Comparison of ENCODE assay signal across 33 cellular contexts in genomic region chr1:99674115-99674514, GRCh38. TPM values are rescaled to one million over a fixed set of nuclear protein-coding genes. Genes with fewer than 3 reads are reported as not detected.
DNase-seq lines count a peak whose midpoint lies in the region; ATAC-seq and TF ChIP-seq lines count a peak whose summit lies in the region.
"Had no signal": no experiment of that assay in that cellular context is flagged by ENCODE, and none has a peak within 500 bp of the region (broad histone marks: within the 10 kb centered on the region; RNA-seq: fewer than 3 reads in every experiment).

No MANE protein-coding gene starts in this region.

- peak overlapping the region in 3 of 5 donors; percentile 14 to 64 (median 47) for H3K27ac ChIP-seq in adrenal gland
- peak overlapping the region; percentile 88 to 97 (median 90) for H3K27ac ChIP-seq in gastrocnemius medialis
- H3K27ac ChIP-seq: body of pancreas, PC-9, thyroid gland, vagina had no signal

- H3K4me1 ChIP-seq in adrenal gland (replicated peaks in 1 of 2) (peaks cover 37 to 63% of the 10 kb centered on the region in 2 donors), gastrocnemius medialis (peaks cover 89 to 90% of the 10 kb centered on the region in 2 donors)
- H3K4me1 ChIP-seq: vagina had no signal

- intact Hi-C loops in adrenal gland (cut with DNase I) (no loop called here), gastrocnemius medialis (cut with DNase I; ENCODE audit: low total_unique reads) (no loop called here)

- peaks cover 0 to 3% of the 10 kb centered on the region in 2 donors for H3K36me3 ChIP-seq in adrenal gland (replicated peaks in 1 of 2)
- H3K36me3 ChIP-seq in gastrocnemius medialis, result peaks cover 0 to 34% of the 10 kb centered on the region in 2 donors
- H3K36me3 ChIP-seq: thyroid gland, vagina had no signal

- TF ChIP-seq POLR2A in adrenal gland (IDR thresholded peaks at IDR 0.05) (no peak), gastrocnemius medialis (IDR thresholded peaks at IDR 0.05) (no peak), GM18505 (IDR thresholded peaks at IDR 0.05; ENCODE audit: borderline replicate concordance, extremely low read depth, insufficient read depth, insufficient read length) (no peak)

- 31 to 66% (median 51%) methylated on average over 1 of the region's 1 CpG for WGBS in adrenal gland, 4 donors

- DNase-seq in NCI-H748 (lab: John Stamatoyannopoulos, UW; ENCODE audit: unreplicated experiment) (peak; percentile 50), NCI-H748 treated with DMSO at 0.1 percent for 48 hours (lab: John Stamatoyannopoulos, UW) (no peak), NCI-H1417 treated with DMSO at 0.1 percent for 48 hours (lab: John Stamatoyannopoulos, UW) (peak; percentile 86), adrenal gland (no peak), gastrocnemius medialis (no peak), DMS79 treated with DMSO at 0.1 percent for 48 hours (lab: John Stamatoyannopoulos, UW) (no peak)
- DNase-seq in stimulated activated naive CD4-positive, alpha-beta T cell treated with Interleukin-2 at 50 U/mL for 16 hours (lab: John Stamatoyannopoulos, UW), result no peak
- DNase-seq: activated CD4-positive, alpha-beta T cell treated with anti-CD3 and anti-CD28 coated beads, Interleukin-2, amount 50 U/mL, for 48 hours; activated naive CD4-positive, alpha-beta T cell treated with Interleukin-2 at 50 U/mL for 16 hours; activated T-cell treated with anti-CD3 and anti-CD28 coated beads, Interleukin-2, amount 50 U/mL, for 72 hours; body of pancreas; cerebellar nuclear complex; dermis blood vessel endothelial cell; endodermal cell; foreskin fibroblast; GOT3; head of caudate nucleus; kidney; mucosa of descending colon; NCI-H2029 treated with DMSO at 0.1 percent for 48 hours; NK-92 treated with Interleukin-12 subunit alpha and Interleukin-12 subunit beta, amount 100 ng/mL, for 24 hours; PC-9; T-helper 2 cell; thyroid gland had no signal

- H3K9me3 ChIP-seq in adrenal gland (replicated peaks in 1 of 3) (no peaks in the 10 kb centered on the region), gastrocnemius medialis (no peaks in the 10 kb centered on the region)
- H3K9me3 ChIP-seq: body of pancreas, esophagus muscularis mucosa, mucosa of descending colon, thyroid gland, vagina had no signal

- TF ChIP-seq CTCF in adrenal gland (IDR thresholded peaks at IDR 0.05) (no peak), gastrocnemius medialis (IDR thresholded peaks at IDR 0.05 in 4 of 5, conservative IDR thresholded peaks at IDR 0.05 in 1 of 5) (no peak)

- in situ Hi-C loops in gastrocnemius medialis (cut with MboI; ENCODE audit: low sequenced_read_pairs in 4 of 4), result no loop called here

- H3K4me3 ChIP-seq in adrenal gland, result no peak overlapping the region
- H3K4me3 ChIP-seq in gastrocnemius medialis, result no peak overlapping the region
- H3K4me3 ChIP-seq: body of pancreas, esophagus muscularis mucosa, lung, mucosa of descending colon, PC-9, skin epidermis, thyroid gland, vagina had no signal

- H3K27me3 ChIP-seq in adrenal gland, result no peaks in the 10 kb centered on the region
- no peaks in the 10 kb centered on the region for H3K27me3 ChIP-seq in gastrocnemius medialis
- H3K27me3 ChIP-seq: body of pancreas, esophagus muscularis mucosa, thyroid gland, vagina had no signal

- no peak for ATAC-seq in gastrocnemius medialis
- no peak for ATAC-seq in GM18505 (IDR thresholded peaks at IDR 0.05; ENCODE audit: unreplicated experiment)
- ATAC-seq: activated T-cell treated with anti-CD3 and anti-CD28 coated beads, Interleukin-2, amount 50 U/mL, for 72 hours; body of pancreas; mucosa of descending colon; natural killer cell treated with Interleukin-12 subunit alpha and Interleukin-12 subunit beta and Interleukin-15 and Interleukin-18, amount 100 ng/mL, for 72 hours; Right ventricle myocardium inferior had no signal

RNA-seq across cellular contexts. Expression of gene PALMD, which starts 28.2 kb away (rescaled TPM):
- 100 to 1,000 TPM in 2 of 8 donors, 10 to 100 TPM in 6; 35.8 to 112 (median 68.3) TPM for total RNA-seq in adrenal gland
- 100 to 1,000 TPM in 1 of 3 donors, 10 to 100 TPM in 2; 53.6 to 189 (median 67.1) TPM for polyA plus RNA-seq in adrenal gland
- 100 to 1,000 TPM in 1 of 4 donors, 10 to 100 TPM in 3; 60.7 to 254 (median 79.1) TPM for total RNA-seq in gastrocnemius medialis
- total RNA-seq: activated T-cell treated with anti-CD3 and anti-CD28 coated beads, Interleukin-2, amount 50 U/mL, for 72 hours; natural killer cell treated with Interleukin-12 subunit alpha and Interleukin-12 subunit beta and Interleukin-15 and Interleukin-18, amount 100 ng/mL, for 72 hours had no signal
- polyA plus RNA-seq: CD14-positive monocyte, IgD-negative memory B cell had no signal

Comparison
In these comparisons a context has a peak if more than half of its experiments do, and no peak if none do; other contexts are left out.
1. DNase-seq: peak in NCI-H748 (single experiment) and NCI-H1417 treated with DMSO at 0.1 percent for 48 hours (single experiment); none in NCI-H748 treated with DMSO at 0.1 percent for 48 hours (single experiment), adrenal gland (0 of 7), gastrocnemius medialis (0 of 2), stimulated activated naive CD4-positive, alpha-beta T cell treated with Interleukin-2 at 50 U/mL for 16 hours (single experiment) and DMS79 treated with DMSO at 0.1 percent for 48 hours (single experiment).